ENCODE assay signal across 1 cellular context in genomic region chr10:29774475-29774874, GRCh38.
TF ChIP-seq lines count a peak whose summit lies in the region.

No MANE protein-coding gene starts in this region.

TF ChIP-seq in IMR-90, 13 proteins besides CTCF, POLR2A, EP300 and RAD21 (continued from another document):
- TF ChIP-seq SMC3 (IDR thresholded peaks at IDR 0.05; ENCODE audit: low read depth, low read length) (no peak), MXI1 (IDR thresholded peaks at IDR 0.05; ENCODE audit: borderline replicate concordance, low read depth, low read length) (no peak), MAZ (IDR thresholded peaks at IDR 0.05; ENCODE audit: borderline replicate concordance, low read depth, low read length) (no peak), CHD1 (IDR thresholded peaks at IDR 0.05; ENCODE audit: low read depth, low read length) (no peak), BHLHE40 (IDR thresholded peaks at IDR 0.05; ENCODE audit: low read depth, low read length) (no peak), ELK1 (IDR thresholded peaks at IDR 0.05; ENCODE audit: borderline replicate concordance, low read depth, low read length) (no peak), MAFK (IDR thresholded peaks at IDR 0.05; ENCODE audit: low read depth, low read length) (no peak), NFE2L2 (IDR thresholded peaks at IDR 0.05; ENCODE audit: low read depth, low read length) (no peak), FOS (IDR thresholded peaks at IDR 0.05; ENCODE audit: low read depth, low read length) (no peak), RCOR1 (IDR thresholded peaks at IDR 0.05; ENCODE audit: insufficient replicate concordance, low read length) (no peak)
- TF ChIP-seq, protein P1, sequence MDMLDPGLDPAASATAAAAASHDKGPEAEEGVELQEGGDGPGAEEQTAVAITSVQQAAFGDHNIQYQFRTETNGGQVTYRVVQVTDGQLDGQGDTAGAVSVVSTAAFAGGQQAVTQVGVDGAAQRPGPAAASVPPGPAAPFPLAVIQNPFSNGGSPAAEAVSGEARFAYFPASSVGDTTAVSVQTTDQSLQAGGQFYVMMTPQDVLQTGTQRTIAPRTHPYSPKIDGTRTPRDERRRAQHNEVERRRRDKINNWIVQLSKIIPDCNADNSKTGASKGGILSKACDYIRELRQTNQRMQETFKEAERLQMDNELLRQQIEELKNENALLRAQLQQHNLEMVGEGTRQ (IDR thresholded peaks at IDR 0.05; ENCODE audit: low read depth, low read length): no peak
